In genomic region chr4:137794779-137795178, GRCh38 we compare ENCODE assay signal across 18 cellular contexts.
DNase-seq lines count a peak whose midpoint lies in the region; ATAC-seq, FAIRE-seq and TF ChIP-seq lines count a peak whose summit lies in the region.
"Had no signal": no experiment of that assay in that cellular context is flagged by ENCODE, and none has a peak within 500 bp of the region (broad histone marks: within the 10 kb centered on the region; RNA-seq: fewer than 3 reads in every experiment).

No MANE protein-coding gene starts in this region.

- no peak for FAIRE-seq in RCC 7860 (lab: Jason Lieb, UNC)
- FAIRE-seq: endometrium, urothelium cell line had no signal

- no peak for TF ChIP-seq CTCF in AG10803 (conservative IDR thresholded peaks at IDR 0.05; ENCODE audit: low read length)
- no peak for TF ChIP-seq CTCF in astrocyte of the spinal cord (IDR thresholded peaks at IDR 0.05; ENCODE audit: low read depth, low read length)

- H3K23ac ChIP-seq in trophoblast cell (ENCODE audit: low read length) = peak overlapping the region; percentile 90

- H3K4me2 ChIP-seq in trophoblast cell (ENCODE audit: low read length) = no peak overlapping the region
- H3K4me2 ChIP-seq: smooth muscle cell had no signal

- no peak overlapping the region for H3K9ac ChIP-seq in trophoblast cell (ENCODE audit: low read length)

- H3K18ac ChIP-seq in trophoblast cell (ENCODE audit: low read length) = no peak overlapping the region

- no peak overlapping the region for H4K12ac ChIP-seq in trophoblast cell (ENCODE audit: low read depth, low read length)

- H2AFZ ChIP-seq in trophoblast cell (ENCODE audit: insufficient read depth, low read length, poor library complexity) = no peak overlapping the region

- no peaks in the 10 kb centered on the region for H3K79me1 ChIP-seq in trophoblast cell (ENCODE audit: low read length)

- no peak overlapping the region for H2BK120ac ChIP-seq in trophoblast cell (ENCODE audit: insufficient read depth, low read length, poor library complexity)

- ATAC-seq in HG03097 (IDR thresholded peaks at IDR 0.05; ENCODE audit: low FRiP score, unreplicated experiment) = no peak
- ATAC-seq: HCT116; stimulated activated effector memory CD8-positive, alpha-beta T cell treated with anti-CD3 and anti-CD28 coated beads, Interleukin-12 subunit alpha, Interleukin-12 subunit beta, amount 100 ng/mL, for 72 hours had no signal

- no peaks in the 10 kb centered on the region for H3K4me1 ChIP-seq in trophoblast cell (ENCODE audit: control insufficient read depth in 1 of 2, insufficient read depth in 2 of 2, low read length in 2 of 2)
- H3K4me1 ChIP-seq: adrenal gland, Peyer's patch had no signal

- no peaks in the 10 kb centered on the region for H3K9me3 ChIP-seq in MG63
- H3K9me3 ChIP-seq in trophoblast cell (ENCODE audit: insufficient read depth, low read depth, low read length) = no peaks in the 10 kb centered on the region
- H3K9me3 ChIP-seq: adrenal gland, Peyer's patch had no signal

- H3K27ac ChIP-seq in trophoblast cell (ENCODE audit: low read depth, low read length) = no peak overlapping the region
- H3K27ac ChIP-seq: adrenal gland, Peyer's patch had no signal

- H3K4ac ChIP-seq in trophoblast cell (ENCODE audit: low read depth, low read length) = no peak overlapping the region

- H3K4me3 ChIP-seq in AG10803 (ENCODE audit: low read length) = peak overlapping the region; percentile 4
- peak overlapping the region; percentile 12; the same call in 1 of the 2 replicates for H3K4me3 ChIP-seq in MG63
- H3K4me3 ChIP-seq in astrocyte of the spinal cord (ENCODE audit: low read depth, low read length) = no peak overlapping the region
- H3K4me3 ChIP-seq in trophoblast cell (ENCODE audit: low read depth, low read length) = no peak overlapping the region
- H3K4me3 ChIP-seq: adrenal gland, Peyer's patch, smooth muscle cell had no signal

- no peak overlapping the region for H2BK12ac ChIP-seq in trophoblast cell (ENCODE audit: low read length)

- in situ Hi-C loops in astrocyte of the spinal cord (cut with HindIII; ENCODE audit: low sequenced_read_pairs) = no loop called here

- peak; percentile 35 for DNase-seq in AG10803 (ENCODE audit: low read depth)
- DNase-seq in MG63 = peak; percentile 3
- peak; percentile 3 for DNase-seq in astrocyte of the spinal cord (ENCODE audit: low read depth, low spot score)
- DNase-seq in trophoblast cell = no peak
- no peak for DNase-seq in activated effector memory CD4-positive, alpha-beta T cell treated with Interleukin-2 at 50 U/mL for 16 hours
- no peak for DNase-seq in RCC 7860 (ENCODE audit: low spot score)
- no peak for DNase-seq in HEK293T (ENCODE audit: extremely low spot score)
- DNase-seq: activated CD4-positive, alpha-beta T cell treated with anti-CD3 and anti-CD28 coated beads, Interleukin-2, amount 50 U/mL, for 48 hours; adrenal gland; glutamatergic neuron; immature natural killer cell; Peyer's patch had no signal

- no peak overlapping the region for H2AK5ac ChIP-seq in trophoblast cell (ENCODE audit: low read length)

- POLR2A ChIA-PET in HEK293T (lab: Yijun Ruan, JAX) = no interaction called here

- H3K79me2 ChIP-seq in trophoblast cell (ENCODE audit: control insufficient read depth, insufficient read depth, low read length, poor library complexity) = no peaks in the 10 kb centered on the region

- WGBS in trophoblast cell (ENCODE audit: extremely low coverage, insufficient coverage, insufficient read length) = no CpG with 5 or more reads among the region's 6 CpGs

- H4K8ac ChIP-seq in trophoblast cell (ENCODE audit: low read depth, low read length) = no peak overlapping the region

- no peak overlapping the region for H3K14ac ChIP-seq in trophoblast cell (ENCODE audit: low read length)

- H4K91ac ChIP-seq in trophoblast cell (ENCODE audit: low read depth, low read length) = no peak overlapping the region

- H3K27me3 ChIP-seq in MG63 (no peaks in the 10 kb centered on the region), trophoblast cell (ENCODE audit: insufficient read depth, low read length) (no peaks in the 10 kb centered on the region)
- H3K27me3 ChIP-seq: adrenal gland, Peyer's patch had no signal

- H2BK5ac ChIP-seq in trophoblast cell (ENCODE audit: low read depth, low read length, poor library complexity) = no peak overlapping the region

- CTCF ChIA-PET in HEK293T (lab: Yijun Ruan, JAX) = interaction anchor here (0.6 kb wide), 1 partner anchor 31 kb away, joined by 4 read pairs; no protein-coding TSS in a partner anchor

- H3K36me3 ChIP-seq in MG63 (no peaks in the 10 kb centered on the region), trophoblast cell (ENCODE audit: control insufficient read depth in 1 of 2, insufficient read depth in 2 of 2, low read length in 2 of 2) (no peaks in the 10 kb centered on the region)
- H3K36me3 ChIP-seq: adrenal gland, Peyer's patch had no signal

TF ChIP-seq in HEK293T, 16 proteins besides CTCF, POLR2A, EP300 and RAD21:
- TF ChIP-seq ZNF384 (IDR thresholded peaks at IDR 0.05) = no peak
- no peak for TF ChIP-seq SP1 (IDR thresholded peaks at IDR 0.05)
- TF ChIP-seq BHLHE40 (IDR thresholded peaks at IDR 0.05; ENCODE audit: borderline replicate concordance) = no peak
- no peak for TF ChIP-seq ARNT (IDR thresholded peaks at IDR 0.05)
- no peak for TF ChIP-seq HDGF (IDR thresholded peaks at IDR 0.05; ENCODE audit: borderline replicate concordance)
- no peak for TF ChIP-seq FOXM1 (IDR thresholded peaks at IDR 0.05; ENCODE audit: borderline replicate concordance)
- no peak for TF ChIP-seq PKNOX1 (IDR thresholded peaks at IDR 0.05)
- TF ChIP-seq LEF1 (IDR thresholded peaks at IDR 0.05; ENCODE audit: borderline replicate concordance) = no peak
- no peak for TF ChIP-seq NFRKB (IDR thresholded peaks at IDR 0.05)
- TF ChIP-seq ELF4 (IDR thresholded peaks at IDR 0.05) = no peak
- no peak for TF ChIP-seq TARDBP (IDR thresholded peaks at IDR 0.05)
- TF ChIP-seq FOXK2 (IDR thresholded peaks at IDR 0.05) = no peak
- TF ChIP-seq L3MBTL2 (conservative IDR thresholded peaks at IDR 0.05) = no peak
- TF ChIP-seq SUZ12 (IDR thresholded peaks at IDR 0.05) = no peak
- no peak for TF ChIP-seq CTBP1 (IDR thresholded peaks at IDR 0.05; ENCODE audit: borderline replicate concordance)
- no peak for TF ChIP-seq FOXA1 (IDR thresholded peaks at IDR 0.05)

Comparison
In these comparisons a context has a peak if more than half of its experiments do, and no peak if none do; other contexts are left out.
1. DNase-seq: peak in AG10803 (single experiment), MG63 (single experiment) and astrocyte of the spinal cord (single experiment); none in trophoblast cell (0 of 2), activated effector memory CD4-positive, alpha-beta T cell treated with Interleukin-2 at 50 U/mL for 16 hours (single experiment), RCC 7860 (single experiment) and HEK293T (single experiment).
2. H3K4me3 ChIP-seq: peak in AG10803 (single experiment) and MG63 (single experiment); none in astrocyte of the spinal cord (single experiment) and trophoblast cell (single experiment).